9 cellular contexts compared by ENCODE assay signal in the genomic region with DNA sequence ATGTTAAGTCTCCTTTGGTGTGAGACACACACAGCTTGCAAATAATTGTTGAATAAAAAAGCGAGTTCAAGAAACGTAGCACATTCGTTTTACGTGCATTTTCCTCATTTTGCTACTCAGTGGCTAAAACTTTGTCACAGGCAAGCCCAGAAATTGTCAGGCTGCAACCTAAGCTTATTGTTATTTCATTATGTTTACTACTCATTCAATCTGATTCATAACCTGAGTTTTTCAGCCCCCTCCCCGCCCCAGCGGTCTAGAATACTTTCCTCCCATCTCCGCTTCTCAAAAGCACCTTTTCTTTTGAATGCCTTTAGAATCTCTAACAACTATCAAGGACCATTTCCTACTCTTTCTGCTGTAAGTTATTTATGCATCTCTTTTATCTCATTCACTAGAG. TPM values are rescaled to one million over a fixed set of nuclear protein-coding genes. Genes with fewer than 3 reads are reported as not detected.
A peak's percentile ranks its signal among the peaks of the same experiment; 100 is the strongest.
DNase-seq lines count a peak whose midpoint lies in the region; ATAC-seq and TF ChIP-seq lines count a peak whose summit lies in the region.
"Had no signal": no experiment of that assay in that cellular context is flagged by ENCODE, and none has a peak within 500 bp of the region (broad histone marks: within the 10 kb centered on the region; RNA-seq: fewer than 3 reads in every experiment).

No MANE protein-coding gene starts in this region.

- H2AFZ ChIP-seq in DND-41 (ENCODE audit: low read depth, low read length), result peak overlapping the region; percentile 69; the same call in 1 of the 2 replicates
- no peak overlapping the region for H2AFZ ChIP-seq in parathyroid adenoma

- peak overlapping the region; percentile 94 to 95 for H3K4me3 ChIP-seq in DND-41 (ENCODE audit: low read depth in 1 of 2, low read length in 2 of 2)
- H3K4me3 ChIP-seq in RWPE2 (ENCODE audit: severe bottlenecking), result peak overlapping the region; percentile 84
- peak overlapping the region; percentile 70 for H3K4me3 ChIP-seq in epithelial cell of proximal tubule (ENCODE audit: low read depth, low read length)
- H3K4me3 ChIP-seq in parathyroid adenoma (ENCODE audit: low read depth, low read length), result peak overlapping the region; percentile 82

- no peaks in the 10 kb centered on the region for H3K27me3 ChIP-seq in DND-41 (ENCODE audit: insufficient read depth, low read length, poor library complexity)
- no peaks in the 10 kb centered on the region for H3K27me3 ChIP-seq in RWPE2 (ENCODE audit: insufficient read depth, poor library complexity, severe bottlenecking)
- no peaks in the 10 kb centered on the region for H3K27me3 ChIP-seq in parathyroid adenoma (ENCODE audit: control insufficient read depth, insufficient read depth, low read length)

- H3K4me2 ChIP-seq in DND-41 (ENCODE audit: insufficient read depth, low read length) (peak overlapping the region; percentile 88), parathyroid adenoma (ENCODE audit: low read length) (peak overlapping the region; percentile 79)

- TF ChIP-seq CTCF in DND-41 (IDR thresholded peaks at IDR 0.05; ENCODE audit: borderline replicate concordance, extremely low read depth, low read length, poor library complexity, severe bottlenecking), result no peak
- no peak for TF ChIP-seq CTCF in RWPE2 (IDR thresholded peaks at IDR 0.05; ENCODE audit: poor library complexity, severe bottlenecking)
- TF ChIP-seq CTCF in epithelial cell of proximal tubule (conservative IDR thresholded peaks at IDR 0.05; ENCODE audit: low read depth, low read length), result no peak
- no peak for TF ChIP-seq CTCF in parathyroid adenoma (IDR thresholded peaks at IDR 0.05)

- H3K36me3 ChIP-seq in DND-41 (ENCODE audit: insufficient read depth, low read length) (peaks cover 26% of the 10 kb centered on the region), RWPE2 (ENCODE audit: low read depth) (peaks cover 32% of the 10 kb centered on the region), parathyroid adenoma (ENCODE audit: control insufficient read depth, insufficient read depth, low read length) (no peaks in the 10 kb centered on the region)

- H3K9me3 ChIP-seq in DND-41 (ENCODE audit: insufficient read depth, low read length, severe bottlenecking), result no peaks in the 10 kb centered on the region
- no peaks in the 10 kb centered on the region for H3K9me3 ChIP-seq in RWPE2 (ENCODE audit: severe bottlenecking)
- H3K9me3 ChIP-seq in parathyroid adenoma (ENCODE audit: control insufficient read depth, low read length), result no peaks in the 10 kb centered on the region

- H4K20me1 ChIP-seq in DND-41 (ENCODE audit: insufficient read depth, low read length), result peaks cover 53% of the 10 kb centered on the region

- no peak for ATAC-seq in DND-41 (ENCODE audit: insufficient read depth, low read depth)
- ATAC-seq in RWPE2 (ENCODE audit: low read depth), result no peak

- H3K9ac ChIP-seq in DND-41 (ENCODE audit: low read depth, low read length), result peak overlapping the region; percentile 88
- peak overlapping the region; percentile 89 for H3K9ac ChIP-seq in parathyroid adenoma

- DNase-seq in DND-41 (no peak), RWPE2 (ENCODE audit: low spot score) (no peak), epithelial cell of proximal tubule (ENCODE audit: low read depth) (no peak), DMS114 treated with DMSO at 0.1 percent for 48 hours (lab: John Stamatoyannopoulos, UW; ENCODE audit: unreplicated experiment) (no peak), NOMO-1 treated with DMSO at 0.1 percent for 48 hours (lab: John Stamatoyannopoulos, UW; ENCODE audit: unreplicated experiment) (no peak), NCI-H524 (lab: John Stamatoyannopoulos, UW) (no peak), NCI-H82 (lab: John Stamatoyannopoulos, UW) (no peak)
- DNase-seq: kidney glomerular epithelial cell had no signal

- H3K27ac ChIP-seq in DND-41 (ENCODE audit: low read length), result peak overlapping the region; percentile 84
- peak overlapping the region; percentile 66 for H3K27ac ChIP-seq in RWPE2 (ENCODE audit: poor library complexity, severe bottlenecking)
- H3K27ac ChIP-seq in parathyroid adenoma, result no peak overlapping the region

- peaks cover 61% of the 10 kb centered on the region for H3K79me2 ChIP-seq in DND-41 (ENCODE audit: insufficient read depth, low read length)
- H3K79me2 ChIP-seq in parathyroid adenoma, result peaks cover 33% of the 10 kb centered on the region

- H3K4me1 ChIP-seq in DND-41 (ENCODE audit: insufficient read depth, low read length), result peaks cover 57% of the 10 kb centered on the region
- peaks cover 24% of the 10 kb centered on the region for H3K4me1 ChIP-seq in RWPE2 (ENCODE audit: insufficient read depth, poor library complexity, severe bottlenecking)
- peaks cover 8% of the 10 kb centered on the region for H3K4me1 ChIP-seq in parathyroid adenoma

RNA-seq across cellular contexts. Expression of a gene that starts 1.1 kb away (rescaled TPM):
- total RNA-seq in epithelial cell of proximal tubule, result 14.3 and 20.2 TPM in 2 replicates
